In the genomic region with DNA sequence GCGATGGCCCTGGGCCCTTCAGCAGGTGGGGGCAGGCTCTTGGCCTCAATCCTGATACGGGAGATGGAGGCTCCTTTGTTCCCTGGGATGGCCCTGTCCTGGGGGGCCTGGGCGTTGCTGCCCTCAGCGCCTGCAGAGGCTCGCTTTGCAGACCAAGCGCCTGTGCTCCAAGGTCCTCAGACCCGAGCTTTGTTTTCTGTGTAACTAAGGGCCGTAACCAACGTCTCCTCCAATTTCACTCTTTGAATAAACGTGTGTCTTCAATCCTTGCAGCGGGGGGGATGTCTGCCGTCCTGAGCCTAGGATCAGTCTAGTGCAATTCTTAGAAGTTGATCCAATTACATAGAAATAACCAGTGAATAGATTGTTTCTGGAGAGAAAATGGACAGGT, we compare ENCODE assay signal across 1 cellular context.
TF ChIP-seq lines count a peak whose summit lies in the region.

No MANE protein-coding gene starts in this region.

TF ChIP-seq in HCT116, 20 proteins besides CTCF, POLR2A, EP300 and RAD21 (continued from another document):
- TF ChIP-seq, protein P1, sequence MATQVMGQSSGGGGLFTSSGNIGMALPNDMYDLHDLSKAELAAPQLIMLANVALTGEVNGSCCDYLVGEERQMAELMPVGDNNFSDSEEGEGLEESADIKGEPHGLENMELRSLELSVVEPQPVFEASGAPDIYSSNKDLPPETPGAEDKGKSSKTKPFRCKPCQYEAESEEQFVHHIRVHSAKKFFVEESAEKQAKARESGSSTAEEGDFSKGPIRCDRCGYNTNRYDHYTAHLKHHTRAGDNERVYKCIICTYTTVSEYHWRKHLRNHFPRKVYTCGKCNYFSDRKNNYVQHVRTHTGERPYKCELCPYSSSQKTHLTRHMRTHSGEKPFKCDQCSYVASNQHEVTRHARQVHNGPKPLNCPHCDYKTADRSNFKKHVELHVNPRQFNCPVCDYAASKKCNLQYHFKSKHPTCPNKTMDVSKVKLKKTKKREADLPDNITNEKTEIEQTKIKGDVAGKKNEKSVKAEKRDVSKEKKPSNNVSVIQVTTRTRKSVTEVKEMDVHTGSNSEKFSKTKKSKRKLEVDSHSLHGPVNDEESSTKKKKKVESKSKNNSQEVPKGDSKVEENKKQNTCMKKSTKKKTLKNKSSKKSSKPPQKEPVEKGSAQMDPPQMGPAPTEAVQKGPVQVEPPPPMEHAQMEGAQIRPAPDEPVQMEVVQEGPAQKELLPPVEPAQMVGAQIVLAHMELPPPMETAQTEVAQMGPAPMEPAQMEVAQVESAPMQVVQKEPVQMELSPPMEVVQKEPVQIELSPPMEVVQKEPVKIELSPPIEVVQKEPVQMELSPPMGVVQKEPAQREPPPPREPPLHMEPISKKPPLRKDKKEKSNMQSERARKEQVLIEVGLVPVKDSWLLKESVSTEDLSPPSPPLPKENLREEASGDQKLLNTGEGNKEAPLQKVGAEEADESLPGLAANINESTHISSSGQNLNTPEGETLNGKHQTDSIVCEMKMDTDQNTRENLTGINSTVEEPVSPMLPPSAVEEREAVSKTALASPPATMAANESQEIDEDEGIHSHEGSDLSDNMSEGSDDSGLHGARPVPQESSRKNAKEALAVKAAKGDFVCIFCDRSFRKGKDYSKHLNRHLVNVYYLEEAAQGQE (IDR thresholded peaks at IDR 0.05; ENCODE audit: low read depth) = no peak
